Comparison of ENCODE assay signal across 9 cellular contexts in the genomic region with DNA sequence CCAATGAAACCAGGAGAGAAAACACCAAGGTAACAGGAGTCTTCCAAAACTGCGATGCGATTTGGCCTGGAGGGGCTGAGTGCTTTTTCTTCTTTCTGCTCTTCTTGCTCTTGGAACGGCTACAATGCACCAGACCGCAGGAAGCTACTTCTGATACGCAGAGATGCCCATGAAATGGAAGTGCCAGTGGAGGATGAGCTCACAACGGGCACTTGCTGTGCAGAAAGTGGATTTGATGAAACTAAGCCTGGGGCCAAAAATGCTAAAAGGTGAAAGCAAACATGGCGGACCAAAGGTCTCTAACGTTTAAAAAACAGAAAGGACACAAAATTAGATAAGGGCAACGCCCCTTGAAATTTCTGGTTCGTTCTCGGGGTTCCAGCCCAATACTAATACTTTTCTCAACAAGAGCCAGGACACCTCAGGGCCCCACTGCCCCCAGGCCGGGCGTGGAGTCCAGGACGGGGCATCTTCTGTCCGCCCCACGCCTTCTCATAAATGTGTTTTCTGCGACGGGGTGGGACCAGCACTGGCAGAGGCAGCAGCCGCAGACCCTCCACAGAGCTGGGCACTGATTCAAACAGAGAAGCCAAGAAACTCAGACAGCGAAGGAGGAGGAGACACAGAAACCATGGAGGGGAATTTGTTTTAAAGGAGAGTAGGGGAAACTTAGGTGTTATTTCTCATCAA.
"Had no signal": no experiment of that assay in that cellular context is flagged by ENCODE, and none has a peak within 500 bp of the region (broad histone marks: within the 10 kb centered on the region; RNA-seq: fewer than 3 reads in every experiment).

No MANE protein-coding gene starts in this region.

- FAIRE-seq: keratinocyte had no signal

- ATAC-seq: gastroesophageal sphincter, heart left ventricle had no signal

- H3K27ac ChIP-seq: gastroesophageal sphincter, heart left ventricle, thyroid gland, WERI-Rb-1 had no signal

- H3K36me3 ChIP-seq: gastroesophageal sphincter, heart left ventricle, thyroid gland, WERI-Rb-1 had no signal

- H3K4me1 ChIP-seq: gastroesophageal sphincter, thyroid gland had no signal

- H3K27me3 ChIP-seq: thyroid gland had no signal

- DNase-seq: activated CD4-positive, CD25-positive, alpha-beta regulatory T cell treated with anti-CD3 and anti-CD28 coated beads, Interleukin-2, amount 50 U/mL, for 72 hours; cortex of kidney; retina; substantia nigra; thyroid gland had no signal

- H3K9me3 ChIP-seq: gastroesophageal sphincter, heart left ventricle, thyroid gland had no signal

- H3K4me3 ChIP-seq: gastroesophageal sphincter, heart left ventricle, thyroid gland had no signal
